1 cellular context compared by ENCODE assay signal in genomic region chr16:8611886-8612595, GRCh38.
TF ChIP-seq lines count a peak whose summit lies in the region.

No MANE protein-coding gene starts in this region.

TF ChIP-seq in IMR-90, 13 proteins besides CTCF, POLR2A, EP300 and RAD21:
- TF ChIP-seq USF2 (IDR thresholded peaks at IDR 0.05; ENCODE audit: low read depth, low read length) (no peak), CHD1 (IDR thresholded peaks at IDR 0.05; ENCODE audit: low read depth, low read length) (no peak), NFE2L2 (IDR thresholded peaks at IDR 0.05; ENCODE audit: low read depth, low read length) (no peak), MXI1 (IDR thresholded peaks at IDR 0.05; ENCODE audit: borderline replicate concordance, low read depth, low read length) (no peak), BHLHE40 (IDR thresholded peaks at IDR 0.05; ENCODE audit: low read depth, low read length) (no peak), SMC3 (IDR thresholded peaks at IDR 0.05; ENCODE audit: low read depth, low read length) (no peak), ELK1 (IDR thresholded peaks at IDR 0.05; ENCODE audit: borderline replicate concordance, low read depth, low read length) (no peak), CEBPB (IDR thresholded peaks at IDR 0.05; ENCODE audit: low read depth, low read length) (no peak), FOS (IDR thresholded peaks at IDR 0.05; ENCODE audit: low read depth, low read length) (no peak), MAFK (IDR thresholded peaks at IDR 0.05; ENCODE audit: low read depth, low read length) (no peak), MAZ (IDR thresholded peaks at IDR 0.05; ENCODE audit: borderline replicate concordance, low read depth, low read length) (no peak), RFX5 (IDR thresholded peaks at IDR 0.05; ENCODE audit: low read depth, low read length) (no peak), RCOR1 (IDR thresholded peaks at IDR 0.05; ENCODE audit: insufficient replicate concordance, low read length) (no peak)
